Comparison of ENCODE assay signal across 21 cellular contexts in genomic region chr3:141514382-141514781, GRCh38. TPM values are rescaled to one million over a fixed set of nuclear protein-coding genes. Genes with fewer than 3 reads are reported as not detected.
DNase-seq lines count a peak whose midpoint lies in the region; ATAC-seq lines count a peak whose summit lies in the region.
"Had no signal": no experiment of that assay in that cellular context is flagged by ENCODE, and none has a peak within 500 bp of the region (broad histone marks: within the 10 kb centered on the region; RNA-seq: fewer than 3 reads in every experiment).

No MANE protein-coding gene starts in this region.

- POLR2A ChIA-PET in CD4-positive, alpha-beta memory T cell (lab: Charles Lee; ENCODE audit: partially characterized antibody), result interaction anchor here (1.0 to 3.1 kb wide), 4 partner anchors 14 to 39 kb away, joined by 3 to 23 read pairs (median 4); partner anchors contain the start of gene RASA2

- intact Hi-C loops in CD4-positive, alpha-beta memory T cell (cut with micrococcal nuclease), result no loop called here

- CTCF ChIA-PET in CD4-positive, alpha-beta memory T cell (lab: Charles Lee; ENCODE audit: partially characterized antibody), result interaction anchor here (0.7 to 1.9 kb wide), 10 partner anchors 11 to 55 kb away, joined by 3 to 6 read pairs (median 4); no protein-coding TSS in a partner anchor

- peaks cover 29% of the 10 kb centered on the region for H3K36me3 ChIP-seq in CD4-positive, alpha-beta memory T cell (ENCODE audit: insufficient read depth, low read length)

- no peak for DNase-seq in activated T-cell treated with anti-CD3 and anti-CD28 coated beads, Interleukin-2, amount 50 U/mL, for 72 hours
- no peak for DNase-seq in activated T-cell treated with anti-CD3 and anti-CD28 coated beads, Interleukin-2, amount 50 U/mL, for 48 hours
- no peak for DNase-seq in CD4-positive, alpha-beta memory T cell
- no peak for DNase-seq in activated naive CD8-positive, alpha-beta T cell treated with anti-CD3 and anti-CD28 coated beads for 36 hours
- no peak for DNase-seq in natural killer cell treated with Interleukin-12 subunit alpha and Interleukin-12 subunit beta and Interleukin-15 and Interleukin-18, amount 100 ng/mL, for 72 hours (ENCODE audit: low spot score)
- DNase-seq in H4 (ENCODE audit: low spot score), result no peak
- DNase-seq: ACHN, Caco-2, MM.1S, NCI-H1092, NCI-H1436 treated with DMSO at 0.1 percent for 48 hours, NCI-H2029, NCI-H345, NCI-H526, PC-3, RPMI8226, SHP77 treated with DMSO at 0.1 percent for 48 hours had no signal

- peak overlapping the region; percentile 19 to 67 for H3K4me3 Mint-ChIP-seq in activated T-cell treated with anti-CD3 and anti-CD28 coated beads, Interleukin-2, amount 50 U/mL, for 72 hours
- H3K4me3 Mint-ChIP-seq in CD4-positive, alpha-beta memory T cell, result no peak overlapping the region
- H3K4me3 Mint-ChIP-seq in activated naive CD8-positive, alpha-beta T cell treated with anti-CD3 and anti-CD28 coated beads for 36 hours, result no peak overlapping the region
- peak overlapping the region; percentile 9 for H3K4me3 Mint-ChIP-seq in natural killer cell treated with Interleukin-12 subunit alpha and Interleukin-12 subunit beta and Interleukin-15 and Interleukin-18, amount 100 ng/mL, for 72 hours
- H3K4me3 Mint-ChIP-seq: GM23338 had no signal

- no peak overlapping the region for H3K27ac ChIP-seq in CD4-positive, alpha-beta memory T cell (ENCODE audit: low read depth, low read length)
- H3K27ac ChIP-seq: C4-2B had no signal

- peaks cover 65% of the 10 kb centered on the region for H3K4me1 Mint-ChIP-seq in activated T-cell treated with anti-CD3 and anti-CD28 coated beads, Interleukin-2, amount 50 U/mL, for 72 hours (ENCODE audit: low read depth)
- H3K4me1 Mint-ChIP-seq in CD4-positive, alpha-beta memory T cell, result peaks cover 32 to 56% (median 48%) of the 10 kb centered on the region in 4 donors
- peaks cover 34% of the 10 kb centered on the region for H3K4me1 Mint-ChIP-seq in activated naive CD8-positive, alpha-beta T cell treated with anti-CD3 and anti-CD28 coated beads for 36 hours
- H3K4me1 Mint-ChIP-seq in natural killer cell treated with Interleukin-12 subunit alpha and Interleukin-12 subunit beta and Interleukin-15 and Interleukin-18, amount 100 ng/mL, for 72 hours (ENCODE audit: low read depth in 2 of 2), result peaks cover 37 to 52% of the 10 kb centered on the region in 2 donors
- H3K4me1 Mint-ChIP-seq: GM23338 had no signal

- peaks cover 25 to 72% of the 10 kb centered on the region in 2 donors for H3K36me3 Mint-ChIP-seq in activated T-cell treated with anti-CD3 and anti-CD28 coated beads, Interleukin-2, amount 50 U/mL, for 72 hours (ENCODE audit: insufficient read depth in 2 of 2)
- peaks cover 66% of the 10 kb centered on the region in 2 donors for H3K36me3 Mint-ChIP-seq in CD4-positive, alpha-beta memory T cell
- peaks cover 79% of the 10 kb centered on the region for H3K36me3 Mint-ChIP-seq in activated naive CD8-positive, alpha-beta T cell treated with anti-CD3 and anti-CD28 coated beads for 36 hours
- H3K36me3 Mint-ChIP-seq in natural killer cell treated with Interleukin-12 subunit alpha and Interleukin-12 subunit beta and Interleukin-15 and Interleukin-18, amount 100 ng/mL, for 72 hours, result peaks cover 63% of the 10 kb centered on the region

- no peaks in the 10 kb centered on the region for H3K27me3 Mint-ChIP-seq in activated T-cell treated with anti-CD3 and anti-CD28 coated beads, Interleukin-2, amount 50 U/mL, for 72 hours (ENCODE audit: low read depth)
- H3K27me3 Mint-ChIP-seq in CD4-positive, alpha-beta memory T cell, result no peaks in the 10 kb centered on the region
- no peaks in the 10 kb centered on the region for H3K27me3 Mint-ChIP-seq in activated naive CD8-positive, alpha-beta T cell treated with anti-CD3 and anti-CD28 coated beads for 36 hours
- H3K27me3 Mint-ChIP-seq in natural killer cell treated with Interleukin-12 subunit alpha and Interleukin-12 subunit beta and Interleukin-15 and Interleukin-18, amount 100 ng/mL, for 72 hours, result no peaks in the 10 kb centered on the region

- H3K4me3 ChIP-seq in CD4-positive, alpha-beta memory T cell (ENCODE audit: low read length in 2 of 2), result no peak overlapping the region
- H3K4me3 ChIP-seq: GM12878, GM23338 had no signal

- peak overlapping the region; percentile 98 for H3K27ac Mint-ChIP-seq in activated T-cell treated with anti-CD3 and anti-CD28 coated beads, Interleukin-2, amount 50 U/mL, for 72 hours
- H3K27ac Mint-ChIP-seq in CD4-positive, alpha-beta memory T cell, result peak overlapping the region in 5 of 7 donors; percentile 4 to 60 (median 30)
- H3K27ac Mint-ChIP-seq in activated naive CD8-positive, alpha-beta T cell treated with anti-CD3 and anti-CD28 coated beads for 36 hours, result peak overlapping the region; percentile 28
- H3K27ac Mint-ChIP-seq in natural killer cell treated with Interleukin-12 subunit alpha and Interleukin-12 subunit beta and Interleukin-15 and Interleukin-18, amount 100 ng/mL, for 72 hours, result peak overlapping the region; percentile 58 to 62
- H3K27ac Mint-ChIP-seq: GM23338 had no signal

- no peaks in the 10 kb centered on the region for H3K27me3 ChIP-seq in CD4-positive, alpha-beta memory T cell (ENCODE audit: insufficient read depth, low read length)

- peak; percentile 65 to 70 for ATAC-seq in activated T-cell treated with anti-CD3 and anti-CD28 coated beads, Interleukin-2, amount 50 U/mL, for 72 hours (replicated peaks in 1 of 2)
- ATAC-seq in natural killer cell treated with Interleukin-12 subunit alpha and Interleukin-12 subunit beta and Interleukin-15 and Interleukin-18, amount 100 ng/mL, for 72 hours, result no peak
- ATAC-seq in HG03520 (IDR thresholded peaks at IDR 0.05; ENCODE audit: unreplicated experiment), result no peak
- ATAC-seq: GM12878, GM23338, PC-3 had no signal

- peaks cover 34% of the 10 kb centered on the region for H3K4me1 ChIP-seq in CD4-positive, alpha-beta memory T cell (ENCODE audit: insufficient read depth, low read length)

- H3K9me3 Mint-ChIP-seq in activated T-cell treated with anti-CD3 and anti-CD28 coated beads, Interleukin-2, amount 50 U/mL, for 72 hours, result peaks cover 4 to 12% of the 10 kb centered on the region in 2 donors
- peaks cover 0 to 6% (median 0%) of the 10 kb centered on the region in 8 donors for H3K9me3 Mint-ChIP-seq in CD4-positive, alpha-beta memory T cell
- peaks cover 19% of the 10 kb centered on the region for H3K9me3 Mint-ChIP-seq in activated naive CD8-positive, alpha-beta T cell treated with anti-CD3 and anti-CD28 coated beads for 36 hours
- H3K9me3 Mint-ChIP-seq in natural killer cell treated with Interleukin-12 subunit alpha and Interleukin-12 subunit beta and Interleukin-15 and Interleukin-18, amount 100 ng/mL, for 72 hours, result peaks cover 3% of the 10 kb centered on the region
- H3K9me3 Mint-ChIP-seq: GM23338 had no signal

- H3K9me3 ChIP-seq in CD4-positive, alpha-beta memory T cell (ENCODE audit: control insufficient read depth in 1 of 2, low read length in 2 of 2), result no peaks in the 10 kb centered on the region
- H3K9me3 ChIP-seq: Caco-2 had no signal

RNA-seq across cellular contexts. Expression of gene RASA2, which starts 27.6 kb away (rescaled TPM):
- total RNA-seq in activated T-cell treated with anti-CD3 and anti-CD28 coated beads, Interleukin-2, amount 50 U/mL, for 72 hours, result 10 to 100 TPM; 34.4 to 37.3 TPM
- total RNA-seq in CD4-positive, alpha-beta memory T cell, result 10 to 100 TPM; 78.9 to 80.9 TPM
- polyA plus RNA-seq in CD4-positive, alpha-beta memory T cell, result 10 to 100 TPM; 29.4 to 35.1 TPM
- total RNA-seq in activated naive CD8-positive, alpha-beta T cell treated with anti-CD3 and anti-CD28 coated beads for 36 hours, result 10 to 100 TPM; 36.1 to 40.2 TPM
- 10 to 100 TPM; 65.9 to 85.7 TPM for total RNA-seq in natural killer cell treated with Interleukin-12 subunit alpha and Interleukin-12 subunit beta and Interleukin-15 and Interleukin-18, amount 100 ng/mL, for 72 hours
- 5.1 and 8.1 TPM in 2 replicates for total RNA-seq in H4 (2014; rRNA removed; shearing (Covaris generic))

Comparison
In these comparisons a context has a peak if more than half of its experiments do, and no peak if none do; other contexts are left out.
1. ATAC-seq: peak in activated T-cell treated with anti-CD3 and anti-CD28 coated beads, Interleukin-2, amount 50 U/mL, for 72 hours (2 of 2); none in natural killer cell treated with Interleukin-12 subunit alpha and Interleukin-12 subunit beta and Interleukin-15 and Interleukin-18, amount 100 ng/mL, for 72 hours (0 of 2) and HG03520 (single experiment).
2. H3K27ac Mint-ChIP-seq: peak in every context shown above with its lines; median percentile 98 in activated T-cell treated with anti-CD3 and anti-CD28 coated beads, Interleukin-2, amount 50 U/mL, for 72 hours; 60 in natural killer cell treated with Interleukin-12 subunit alpha and Interleukin-12 subunit beta and Interleukin-15 and Interleukin-18, amount 100 ng/mL, for 72 hours; 30 in CD4-positive, alpha-beta memory T cell; 28 in activated naive CD8-positive, alpha-beta T cell treated with anti-CD3 and anti-CD28 coated beads for 36 hours.
3. H3K4me3 Mint-ChIP-seq: peak in activated T-cell treated with anti-CD3 and anti-CD28 coated beads, Interleukin-2, amount 50 U/mL, for 72 hours (2 of 2) and natural killer cell treated with Interleukin-12 subunit alpha and Interleukin-12 subunit beta and Interleukin-15 and Interleukin-18, amount 100 ng/mL, for 72 hours (single experiment); none in CD4-positive, alpha-beta memory T cell (0 of 8) and activated naive CD8-positive, alpha-beta T cell treated with anti-CD3 and anti-CD28 coated beads for 36 hours (single experiment).